In the genomic region with DNA sequence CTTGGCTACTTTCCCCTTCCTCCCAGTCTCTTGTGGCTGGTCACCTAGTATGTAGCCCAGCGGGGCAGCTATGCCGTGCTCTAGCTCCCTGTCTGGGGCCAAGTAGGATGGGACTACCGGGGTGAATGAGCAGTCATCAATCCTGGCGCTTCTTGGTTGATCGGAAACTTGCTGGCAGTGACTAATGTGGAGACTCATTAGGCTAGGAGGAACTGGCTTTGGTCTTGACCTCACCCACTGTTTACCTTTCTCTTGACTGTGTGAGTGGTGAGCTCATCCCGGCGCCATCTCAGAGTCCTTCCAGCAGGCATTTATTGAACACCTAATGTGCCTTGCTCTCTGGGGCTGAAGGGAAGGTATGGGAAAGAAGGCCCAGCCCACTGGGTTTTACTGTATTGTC, we compare ENCODE assay signal across 8 cellular contexts. TPM values are rescaled to one million over a fixed set of nuclear protein-coding genes. Genes with fewer than 3 reads are reported as not detected.
DNase-seq lines count a peak whose midpoint lies in the region; ATAC-seq and TF ChIP-seq lines count a peak whose summit lies in the region.

No MANE protein-coding gene starts in this region.

- H3K9me3 ChIP-seq in mucosa of descending colon (no peaks in the 10 kb centered on the region), neuronal stem cell (replicated peaks in 1 of 2; ENCODE audit: control insufficient read depth in 2 of 2, insufficient read depth in 1 of 2, low read depth in 1 of 2, low read length in 2 of 2) (peaks cover 0 to 6% of the 10 kb centered on the region in 2 donors)

- no peak overlapping the region for H3K18ac ChIP-seq in neuronal stem cell (ENCODE audit: low read length)

- peak; percentile 38 for DNase-seq in AG08395 (ENCODE audit: low spot score)
- DNase-seq in T47D (ENCODE audit: low read depth in 1 of 2, low spot score in 1 of 2) = peak; percentile 63 to 86
- peak; percentile 71 to 81 (median 73) for DNase-seq in mucosa of descending colon
- DNase-seq in DMS114 treated with DMSO at 0.1 percent for 48 hours (lab: John Stamatoyannopoulos, UW; ENCODE audit: unreplicated experiment) = no peak
- no peak for DNase-seq in NCI-H187 treated with DMSO at 0.1 percent for 48 hours (lab: John Stamatoyannopoulos, UW)
- no peak for DNase-seq in activated T-cell treated with anti-CD3 and anti-CD28 coated beads, Interleukin-2, amount 50 U/mL, for 1 hour
- no peak for DNase-seq in neuronal stem cell (ENCODE audit: low spot score)

- H3K27ac ChIP-seq in neuronal stem cell (replicated peaks; ENCODE audit: low read length) = no peak overlapping the region

- in situ Hi-C loops in T47D (cut with HindIII; ENCODE audit: low pct_unique_long_range_greater_than_20kb, low sequenced_read_pairs) = no loop called here

- no peak overlapping the region for H2BK15ac ChIP-seq in neuronal stem cell (ENCODE audit: low read length)

- peak; percentile 79 for ATAC-seq in mucosa of descending colon

- no peak overlapping the region for H3K4ac ChIP-seq in neuronal stem cell (ENCODE audit: low read length)

- no CpG with 5 or more reads among the region's 7 CpGs for WGBS in neuronal stem cell (ENCODE audit: extremely low coverage in 2 of 2, insufficient read length in 2 of 2, insufficient replicate concordance in 1 of 2), 2 donors

- no peak overlapping the region for H2AFZ ChIP-seq in neuronal stem cell (ENCODE audit: low read length)

- no peak overlapping the region for H3K9ac ChIP-seq in neuronal stem cell (ENCODE audit: low read depth, low read length, poor library complexity)

- H2BK12ac ChIP-seq in neuronal stem cell (ENCODE audit: low read length) = no peak overlapping the region

- H3K23ac ChIP-seq in neuronal stem cell (ENCODE audit: low read depth, low read length, poor library complexity) = no peak overlapping the region

- H3K4me3 ChIP-seq in mucosa of descending colon = no peak overlapping the region
- no peak overlapping the region for H3K4me3 ChIP-seq in neuronal stem cell (ENCODE audit: low read length in 2 of 2)

- TF ChIP-seq RAD21 in Ishikawa (IDR thresholded peaks at IDR 0.05; ENCODE audit: low read depth) = no peak

- no peak overlapping the region for H2AK5ac ChIP-seq in neuronal stem cell (ENCODE audit: low read depth, low read length)

- no peak overlapping the region for H3K14ac ChIP-seq in neuronal stem cell (ENCODE audit: low read length)

- no peak overlapping the region for H2BK5ac ChIP-seq in neuronal stem cell (ENCODE audit: low read length)

- TF ChIP-seq EP300 in Ishikawa (IDR thresholded peaks at IDR 0.05; ENCODE audit: borderline replicate concordance) = peak; percentile 51; the same call in 1 of the 2 replicates

- no peak overlapping the region for H2BK120ac ChIP-seq in neuronal stem cell (ENCODE audit: low read depth, low read length)

- H4K91ac ChIP-seq in neuronal stem cell (ENCODE audit: low read depth, low read length, poor library complexity) = no peak overlapping the region

- no peak overlapping the region for H4K8ac ChIP-seq in neuronal stem cell (ENCODE audit: low read depth, low read length)

- H3K4me1 ChIP-seq in mucosa of descending colon (ENCODE audit: low read depth) = peaks cover 84% of the 10 kb centered on the region
- H3K4me1 ChIP-seq in neuronal stem cell (ENCODE audit: control insufficient read depth in 2 of 2, insufficient read depth in 1 of 2, low read depth in 1 of 2, low read length in 2 of 2) = peaks cover 13 to 61% of the 10 kb centered on the region in 2 donors

- no peak overlapping the region for H3K4me2 ChIP-seq in neuronal stem cell (ENCODE audit: insufficient read depth, low read length, poor library complexity, severe bottlenecking)

- H3K36me3 ChIP-seq in mucosa of descending colon (ENCODE audit: low read depth) = no peaks in the 10 kb centered on the region
- H3K36me3 ChIP-seq in neuronal stem cell (replicated peaks in 1 of 2; ENCODE audit: control insufficient read depth in 2 of 2, insufficient read depth in 2 of 2, low read length in 2 of 2) = peaks cover 0 to 3% of the 10 kb centered on the region in 2 donors

- H3K79me1 ChIP-seq in neuronal stem cell (ENCODE audit: low read depth, low read length) = peaks cover 11% of the 10 kb centered on the region

- intact Hi-C loops in mucosa of descending colon (cut with DNase I, micrococcal nuclease) = no loop called here

- no peak for TF ChIP-seq CTCF in mucosa of descending colon (IDR thresholded peaks at IDR 0.05)

- no peaks in the 10 kb centered on the region for H3K27me3 ChIP-seq in neuronal stem cell (ENCODE audit: control insufficient read depth in 3 of 3, insufficient read depth in 3 of 3, low read depth in 1 of 3, low read length in 3 of 3)

TF ChIP-seq in Ishikawa, 13 proteins besides CTCF, POLR2A, EP300 and RAD21:
- no peak for TF ChIP-seq ZBTB7A (IDR thresholded peaks at IDR 0.05; ENCODE audit: low read depth)
- TF ChIP-seq, protein P1, sequence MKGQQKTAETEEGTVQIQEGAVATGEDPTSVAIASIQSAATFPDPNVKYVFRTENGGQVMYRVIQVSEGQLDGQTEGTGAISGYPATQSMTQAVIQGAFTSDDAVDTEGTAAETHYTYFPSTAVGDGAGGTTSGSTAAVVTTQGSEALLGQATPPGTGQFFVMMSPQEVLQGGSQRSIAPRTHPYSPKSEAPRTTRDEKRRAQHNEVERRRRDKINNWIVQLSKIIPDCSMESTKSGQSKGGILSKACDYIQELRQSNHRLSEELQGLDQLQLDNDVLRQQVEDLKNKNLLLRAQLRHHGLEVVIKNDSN (IDR thresholded peaks at IDR 0.05) = no peak
- no peak for TF ChIP-seq FOXM1 (IDR thresholded peaks at IDR 0.05; ENCODE audit: borderline replicate concordance, low read depth)
- no peak; the same call in 1 of the 2 replicates for TF ChIP-seq NFIC (IDR thresholded peaks at IDR 0.05)
- TF ChIP-seq TEAD4 (IDR thresholded peaks at IDR 0.05) = peak; percentile 56
- no peak for TF ChIP-seq EGR1 (IDR thresholded peaks at IDR 0.05)
- TF ChIP-seq CEBPB (IDR thresholded peaks at IDR 0.05) = no peak
- peak; percentile 61 for TF ChIP-seq YY1 (IDR thresholded peaks at IDR 0.05; ENCODE audit: low read depth)
- TF ChIP-seq, protein P2, sequence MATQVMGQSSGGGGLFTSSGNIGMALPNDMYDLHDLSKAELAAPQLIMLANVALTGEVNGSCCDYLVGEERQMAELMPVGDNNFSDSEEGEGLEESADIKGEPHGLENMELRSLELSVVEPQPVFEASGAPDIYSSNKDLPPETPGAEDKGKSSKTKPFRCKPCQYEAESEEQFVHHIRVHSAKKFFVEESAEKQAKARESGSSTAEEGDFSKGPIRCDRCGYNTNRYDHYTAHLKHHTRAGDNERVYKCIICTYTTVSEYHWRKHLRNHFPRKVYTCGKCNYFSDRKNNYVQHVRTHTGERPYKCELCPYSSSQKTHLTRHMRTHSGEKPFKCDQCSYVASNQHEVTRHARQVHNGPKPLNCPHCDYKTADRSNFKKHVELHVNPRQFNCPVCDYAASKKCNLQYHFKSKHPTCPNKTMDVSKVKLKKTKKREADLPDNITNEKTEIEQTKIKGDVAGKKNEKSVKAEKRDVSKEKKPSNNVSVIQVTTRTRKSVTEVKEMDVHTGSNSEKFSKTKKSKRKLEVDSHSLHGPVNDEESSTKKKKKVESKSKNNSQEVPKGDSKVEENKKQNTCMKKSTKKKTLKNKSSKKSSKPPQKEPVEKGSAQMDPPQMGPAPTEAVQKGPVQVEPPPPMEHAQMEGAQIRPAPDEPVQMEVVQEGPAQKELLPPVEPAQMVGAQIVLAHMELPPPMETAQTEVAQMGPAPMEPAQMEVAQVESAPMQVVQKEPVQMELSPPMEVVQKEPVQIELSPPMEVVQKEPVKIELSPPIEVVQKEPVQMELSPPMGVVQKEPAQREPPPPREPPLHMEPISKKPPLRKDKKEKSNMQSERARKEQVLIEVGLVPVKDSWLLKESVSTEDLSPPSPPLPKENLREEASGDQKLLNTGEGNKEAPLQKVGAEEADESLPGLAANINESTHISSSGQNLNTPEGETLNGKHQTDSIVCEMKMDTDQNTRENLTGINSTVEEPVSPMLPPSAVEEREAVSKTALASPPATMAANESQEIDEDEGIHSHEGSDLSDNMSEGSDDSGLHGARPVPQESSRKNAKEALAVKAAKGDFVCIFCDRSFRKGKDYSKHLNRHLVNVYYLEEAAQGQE (IDR thresholded peaks at IDR 0.05; ENCODE audit: low read depth) = no peak
- TF ChIP-seq TCF12 (IDR thresholded peaks at IDR 0.05; ENCODE audit: low read depth) = peak; percentile 58
- TF ChIP-seq, protein P3, sequence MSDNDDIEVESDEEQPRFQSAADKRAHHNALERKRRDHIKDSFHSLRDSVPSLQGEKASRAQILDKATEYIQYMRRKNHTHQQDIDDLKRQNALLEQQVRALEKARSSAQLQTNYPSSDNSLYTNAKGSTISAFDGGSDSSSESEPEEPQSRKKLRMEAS (IDR thresholded peaks at IDR 0.05) = no peak
- no peak for TF ChIP-seq CREB1 (IDR thresholded peaks at IDR 0.05; ENCODE audit: low read depth)
- no peak for TF ChIP-seq TAF1 (IDR thresholded peaks at IDR 0.05; ENCODE audit: low read depth)

RNA-seq across cellular contexts. Expression of a gene that starts 16.0 kb away (rescaled TPM):
- total RNA-seq in mucosa of descending colon = 10 to 100 TPM; 72.0 to 96.6 (median 91.4) TPM
- 66.9 TPM for polyA plus RNA-seq in neuronal stem cell (2013, experiment 1 of 2)
- 64.7 TPM for polyA plus RNA-seq in neuronal stem cell (2013, experiment 2 of 2)

Comparison
In these comparisons a context has a peak if more than half of its experiments do, and no peak if none do; other contexts are left out.
1. DNase-seq: peak in AG08395 (single experiment), T47D (2 of 2) and mucosa of descending colon (3 of 3); none in DMS114 treated with DMSO at 0.1 percent for 48 hours (single experiment), NCI-H187 treated with DMSO at 0.1 percent for 48 hours (single experiment), activated T-cell treated with anti-CD3 and anti-CD28 coated beads, Interleukin-2, amount 50 U/mL, for 1 hour (single experiment) and neuronal stem cell (single experiment).